Comparison of ENCODE assay signal across 11 cellular contexts in genomic region chr1:153791856-153792253, GRCh38. TPM values are rescaled to one million over a fixed set of nuclear protein-coding genes. Genes with fewer than 3 reads are reported as not detected.
DNase-seq lines count a peak whose midpoint lies in the region; ATAC-seq, FAIRE-seq and TF ChIP-seq lines count a peak whose summit lies in the region.
"Had no signal": no experiment of that assay in that cellular context is flagged by ENCODE, and none has a peak within 500 bp of the region (broad histone marks: within the 10 kb centered on the region; RNA-seq: fewer than 3 reads in every experiment).

No MANE protein-coding gene starts in this region.

- no peaks in the 10 kb centered on the region for H3K9me3 Mint-ChIP-seq in MCF 10A (ENCODE audit: unreplicated experiment)

- no peak for TF ChIP-seq POLR2A in breast epithelium (IDR thresholded peaks at IDR 0.05)

- no peak overlapping the region for H3K4me3 Mint-ChIP-seq in MCF 10A (ENCODE audit: unreplicated experiment)

- no peaks in the 10 kb centered on the region for H3K9me3 ChIP-seq in breast epithelium
- H3K9me3 ChIP-seq: Caco-2 had no signal

- DNase-seq in MCF 10A (ENCODE audit: unreplicated experiment) = peak; percentile 28
- DNase-seq in breast epithelium (ENCODE audit: low spot score in 2 of 2) = no peak
- peak; percentile 25 to 32 for DNase-seq in activated CD4-positive, alpha-beta T cell treated with anti-CD3 and anti-CD28 coated beads, Interleukin-2, amount 50 U/mL, for 48 hours
- DNase-seq in iris pigment epithelial cell (ENCODE audit: low read depth) = peak; percentile 77
- no peak for DNase-seq in urothelium cell line (ENCODE audit: low spot score)
- no peak for DNase-seq in NCI-H748 (lab: John Stamatoyannopoulos, UW; ENCODE audit: unreplicated experiment)
- DNase-seq: Caco-2, kidney glomerular epithelial cell, NCI-H226 had no signal

- no peak for ATAC-seq in HG02981 (IDR thresholded peaks at IDR 0.05; ENCODE audit: unreplicated experiment)
- ATAC-seq in HG02763 (IDR thresholded peaks at IDR 0.05; ENCODE audit: unreplicated experiment) = no peak

- BruUV-seq in MCF 10A (replicated peaks; lab: Mats Ljungman, UMichigan) = no TSS peak

- H3K27me3 Mint-ChIP-seq in MCF 10A (ENCODE audit: insufficient read depth, unreplicated experiment) = peaks cover 14% of the 10 kb centered on the region

- POLR2A ChIA-PET in MCF 10A (lab: Yijun Ruan, JAX) = interaction anchor here (1.1 to 2.3 kb wide), 3 partner anchors 8 to 187 kb away, joined by 4 to 14 read pairs (median 4); no protein-coding TSS in a partner anchor

- H3K4me1 ChIP-seq in breast epithelium = peaks cover 0 to 6% of the 10 kb centered on the region in 2 donors
- H3K4me1 ChIP-seq: Caco-2 had no signal

- H3K36me3 ChIP-seq in breast epithelium = no peaks in the 10 kb centered on the region

- FAIRE-seq in urothelium cell line (lab: Jason Lieb, UNC) = peak; percentile 58

- peak overlapping the region in 1 of 2 donors; percentile 93 for H3K27ac ChIP-seq in breast epithelium

- no peak overlapping the region for H3K27ac Mint-ChIP-seq in MCF 10A (ENCODE audit: low read depth, unreplicated experiment)

- TF ChIP-seq CTCF in MCF 10A (IDR thresholded peaks at IDR 0.05; ENCODE audit: unreplicated experiment) (no peak), breast epithelium (IDR thresholded peaks at IDR 0.05) (no peak)

- peaks cover 25% of the 10 kb centered on the region for H3K4me1 Mint-ChIP-seq in MCF 10A (ENCODE audit: insufficient read depth, unreplicated experiment)

- H3K36me3 Mint-ChIP-seq in MCF 10A (ENCODE audit: insufficient read depth, unreplicated experiment) = no peaks in the 10 kb centered on the region

- no peak overlapping the region for H3K4me3 ChIP-seq in breast epithelium

- H3K27me3 ChIP-seq in breast epithelium = no peaks in the 10 kb centered on the region

- CTCF ChIA-PET in MCF 10A (lab: Yijun Ruan, JAX) = interaction anchor here (0.5 to 2.1 kb wide), 6 partner anchors 11 to 197 kb away, joined by 3 to 6 read pairs (median 3); partner anchors contain the start of genes RAB13 and S100A13

- intact Hi-C loops in MCF 10A (cut with micrococcal nuclease) (loop anchor here (10.0 kb wide), 1 partner anchor 393 kb away; no protein-coding TSS in a partner anchor), breast epithelium (cut with DNase I; ENCODE audit: low total_unique reads) (loop anchor here (10.0 kb wide), 1 partner anchor 183 kb away; the partner anchor contains the start of gene JTB)

RNA-seq across cellular contexts. Expression of gene SLC27A3, which starts 16.6 kb away (rescaled TPM):
- 11.1 and 12.8 TPM in 2 replicates for total RNA-seq in MCF 10A (2022)
- total RNA-seq in breast epithelium = 10 to 100 TPM; 23.0 to 36.2 (median 31.5) TPM

Comparison
In these comparisons a context has a peak if more than half of its experiments do, and no peak if none do; other contexts are left out.
1. DNase-seq: peak in MCF 10A (single experiment), activated CD4-positive, alpha-beta T cell treated with anti-CD3 and anti-CD28 coated beads, Interleukin-2, amount 50 U/mL, for 48 hours (2 of 2) and iris pigment epithelial cell (single experiment); none in breast epithelium (0 of 2), urothelium cell line (single experiment) and NCI-H748 (single experiment).